ENCODE assay signal across 16 cellular contexts in the genomic region with DNA sequence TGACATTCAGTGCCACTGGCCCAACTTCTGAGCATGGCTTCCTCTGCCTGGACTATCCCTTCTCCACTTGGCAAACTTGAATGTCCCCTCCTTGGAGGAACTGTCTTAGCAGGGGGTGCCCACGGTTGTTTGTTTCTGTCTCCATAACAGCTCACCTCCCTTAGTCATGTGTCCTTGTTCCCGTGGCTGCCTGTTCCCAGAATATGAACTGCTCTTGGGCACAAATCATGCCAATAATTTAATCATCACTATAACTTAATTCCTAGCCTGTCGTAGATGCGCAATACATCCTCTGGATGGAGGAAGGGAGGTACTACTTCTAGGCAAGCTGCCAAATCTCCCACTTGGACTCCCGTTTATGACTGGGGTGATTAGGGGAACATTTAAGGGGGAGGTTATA.
DNase-seq lines count a peak whose midpoint lies in the region; ATAC-seq and TF ChIP-seq lines count a peak whose summit lies in the region.
"Had no signal": no experiment of that assay in that cellular context is flagged by ENCODE, and none has a peak within 500 bp of the region (broad histone marks: within the 10 kb centered on the region; RNA-seq: fewer than 3 reads in every experiment).

No MANE protein-coding gene starts in this region.

- H3K4me3 Mint-ChIP-seq in glutamatergic neuron (ENCODE audit: unreplicated experiment), result no peak overlapping the region
- H3K4me3 Mint-ChIP-seq: stimulated activated effector memory CD8-positive, alpha-beta T cell treated with anti-CD3 and anti-CD28 coated beads, Interleukin-12 subunit alpha, Interleukin-12 subunit beta, amount 100 ng/mL, for 72 hours had no signal

- no peaks in the 10 kb centered on the region for H3K4me1 ChIP-seq in A673 (ENCODE audit: insufficient read depth, low read length, poor library complexity, severe bottlenecking)
- H3K4me1 ChIP-seq in uterus, result no peaks in the 10 kb centered on the region
- H3K4me1 ChIP-seq: upper lobe of left lung had no signal

- intact Hi-C loops in A673 (cut with micrococcal nuclease; ENCODE audit: unreplicated experiment) (no loop called here), uterus (cut with DNase I; ENCODE audit: low total_unique reads) (no loop called here)

- H3K4me1 Mint-ChIP-seq in glutamatergic neuron (ENCODE audit: low read depth, unreplicated experiment), result no peaks in the 10 kb centered on the region
- H3K4me1 Mint-ChIP-seq: stimulated activated effector memory CD8-positive, alpha-beta T cell treated with anti-CD3 and anti-CD28 coated beads, Interleukin-12 subunit alpha, Interleukin-12 subunit beta, amount 100 ng/mL, for 72 hours had no signal

- no peak for TF ChIP-seq CTCF in A673 (conservative IDR thresholded peaks at IDR 0.05; ENCODE audit: low read depth, low read length)
- no peak for TF ChIP-seq CTCF in fibroblast of villous mesenchyme (IDR thresholded peaks at IDR 0.05; ENCODE audit: insufficient read depth, low read depth, low read length)
- TF ChIP-seq CTCF in glutamatergic neuron (IDR thresholded peaks at IDR 0.05; ENCODE audit: partially characterized antibody, unreplicated experiment), result no peak
- TF ChIP-seq CTCF in uterus (IDR thresholded peaks at IDR 0.05), result no peak

- BruUV-seq in A673 (replicated peaks; lab: Mats Ljungman, UMichigan), result no TSS peak

- H3K27me3 Mint-ChIP-seq in glutamatergic neuron (ENCODE audit: unreplicated experiment), result no peaks in the 10 kb centered on the region

- no peaks in the 10 kb centered on the region for H3K36me3 Mint-ChIP-seq in glutamatergic neuron (ENCODE audit: unreplicated experiment)
- H3K36me3 Mint-ChIP-seq: stimulated activated effector memory CD8-positive, alpha-beta T cell treated with anti-CD3 and anti-CD28 coated beads, Interleukin-12 subunit alpha, Interleukin-12 subunit beta, amount 100 ng/mL, for 72 hours had no signal

- no peak for ATAC-seq in activated CD4-positive, CD25-positive, alpha-beta regulatory T cell treated with anti-CD3 and anti-CD28 coated beads, Interleukin-2, amount 50 U/mL, for 24 hours
- ATAC-seq: stimulated activated effector memory CD8-positive, alpha-beta T cell treated with anti-CD3 and anti-CD28 coated beads, Interleukin-12 subunit alpha, Interleukin-12 subunit beta, amount 100 ng/mL, for 72 hours had no signal

- POLR2A ChIA-PET in A673 (lab: Charles Lee; ENCODE audit: low non-redundant PET), result no interaction called here

- CTCF ChIA-PET in A673 (lab: Charles Lee), result no interaction called here

- H3K27ac Mint-ChIP-seq in glutamatergic neuron (ENCODE audit: unreplicated experiment), result no peak overlapping the region
- H3K27ac Mint-ChIP-seq: activated T-helper 2 cell treated with anti-CD3 and anti-CD28 coated beads, Interferon-gamma antibody, Interleukin-2, Interleukin-4, amounts not matched to agents 10 μg/mL and 5 μg/mL and 100 μg/mL, durations not matched to agents 14 hours and 24 hours and 36 hours; stimulated activated effector memory CD8-positive, alpha-beta T cell treated with anti-CD3 and anti-CD28 coated beads, Interleukin-12 subunit alpha, Interleukin-12 subunit beta, amount 100 ng/mL, for 72 hours had no signal

- H3K9me3 ChIP-seq in A673 (ENCODE audit: low read depth, low read length, poor library complexity, severe bottlenecking) (no peaks in the 10 kb centered on the region), uterus (no peaks in the 10 kb centered on the region)
- H3K9me3 ChIP-seq: upper lobe of left lung had no signal

- no peaks in the 10 kb centered on the region for H3K36me3 ChIP-seq in A673 (ENCODE audit: insufficient read depth, low read length, poor library complexity, severe bottlenecking)
- no peaks in the 10 kb centered on the region for H3K36me3 ChIP-seq in uterus

- no peak overlapping the region for H3K4me3 ChIP-seq in A673 (ENCODE audit: low read depth, low read length, poor library complexity, severe bottlenecking)
- no peak overlapping the region for H3K4me3 ChIP-seq in fibroblast of villous mesenchyme (ENCODE audit: low read depth, low read length)
- no peak overlapping the region for H3K4me3 ChIP-seq in uterus
- H3K4me3 ChIP-seq: upper lobe of left lung had no signal

- DNase-seq in A673 (ENCODE audit: low spot score) (peak; percentile 10), HCEC 1CT (peak; percentile 14), amniotic epithelial cell (ENCODE audit: low read depth) (peak; percentile 39), fibroblast of villous mesenchyme (ENCODE audit: low read depth) (peak; percentile 16), SW 1271 (lab: John Stamatoyannopoulos, UW) (no peak), glutamatergic neuron (no peak), uterus (no peak)
- DNase-seq: activated CD8-positive, alpha-beta memory T cell treated with anti-CD3 and anti-CD28 coated beads for 24 hours; MV-4-11; NCI-H446; nucleus accumbens; small intestine; upper lobe of left lung had no signal

- no peak overlapping the region for H3K27ac ChIP-seq in A673 (ENCODE audit: low read depth, low read length, poor library complexity, severe bottlenecking)
- H3K27ac ChIP-seq in uterus, result no peak overlapping the region
- H3K27ac ChIP-seq: upper lobe of left lung had no signal

- no peak for TF ChIP-seq POLR2A in uterus (IDR thresholded peaks at IDR 0.05)

- H3K9me3 Mint-ChIP-seq in glutamatergic neuron (ENCODE audit: unreplicated experiment), result no peaks in the 10 kb centered on the region
- H3K9me3 Mint-ChIP-seq: activated T-helper 2 cell treated with anti-CD3 and anti-CD28 coated beads, Interferon-gamma antibody, Interleukin-2, Interleukin-4, amounts not matched to agents 10 μg/mL and 5 μg/mL and 100 μg/mL, durations not matched to agents 14 hours and 24 hours and 36 hours; stimulated activated effector memory CD8-positive, alpha-beta T cell treated with anti-CD3 and anti-CD28 coated beads, Interleukin-12 subunit alpha, Interleukin-12 subunit beta, amount 100 ng/mL, for 72 hours had no signal

- H3K27me3 ChIP-seq in A673 (replicated peaks; ENCODE audit: insufficient read depth, low read depth, low read length, poor library complexity), result no peaks in the 10 kb centered on the region
- H3K27me3 ChIP-seq in uterus, result no peaks in the 10 kb centered on the region
- H3K27me3 ChIP-seq: upper lobe of left lung had no signal

Comparison
In these comparisons a context has a peak if more than half of its experiments do, and no peak if none do; other contexts are left out.
1. DNase-seq: peak in A673 (single experiment), HCEC 1CT (single experiment), amniotic epithelial cell (single experiment) and fibroblast of villous mesenchyme (single experiment); none in SW 1271 (0 of 2), glutamatergic neuron (single experiment) and uterus (0 of 2).